Comparison of ENCODE assay signal across 8 cellular contexts in genomic region chr19:13951799-13952153, GRCh38. TPM values are rescaled to one million over a fixed set of nuclear protein-coding genes. Genes with fewer than 3 reads are reported as not detected.
DNase-seq lines count a peak whose midpoint lies in the region; ATAC-seq, FAIRE-seq and TF ChIP-seq lines count a peak whose summit lies in the region.

No MANE protein-coding gene starts in this region.

- no peaks in the 10 kb centered on the region for H3K9me1 ChIP-seq in K562 (ENCODE audit: control insufficient read depth, insufficient read depth, low read length)

- ATAC-seq in K562 = no peak
- ATAC-seq in naive thymus-derived CD4-positive, alpha-beta T cell = no peak
- no peak for ATAC-seq in GM21717 (IDR thresholded peaks at IDR 0.05; ENCODE audit: unreplicated experiment)

- H3K27me3 ChIP-seq in CD4-positive, alpha-beta memory T cell (ENCODE audit: insufficient read depth, low read length) = no peaks in the 10 kb centered on the region
- no peaks in the 10 kb centered on the region for H3K27me3 ChIP-seq in K562 (ENCODE audit: control insufficient read depth in 2 of 2, insufficient read depth in 2 of 2, low read length in 2 of 2)
- no peaks in the 10 kb centered on the region for H3K27me3 ChIP-seq in naive thymus-derived CD4-positive, alpha-beta T cell (ENCODE audit: control insufficient read depth in 2 of 2, insufficient read depth in 2 of 2, low read length in 2 of 2)

- DNase-seq in CD4-positive, alpha-beta memory T cell = no peak
- DNase-seq in HFF-Myc (ENCODE audit: extremely low read depth, low read depth) = no peak
- DNase-seq in K562 (ENCODE audit: extremely low read depth in 1 of 4, low spot score in 3 of 4) = no peak
- DNase-seq in naive thymus-derived CD4-positive, alpha-beta T cell = no peak
- DNase-seq in HCEC 1CT = no peak
- DNase-seq in KG1 (lab: John Stamatoyannopoulos, UW) = no peak
- no peak for DNase-seq in effector CD8-positive, alpha-beta T cell (lab: John Stamatoyannopoulos, UW)

- H3K27ac Mint-ChIP-seq in CD4-positive, alpha-beta memory T cell = peak overlapping the region; percentile 86 to 99 (median 96)
- H3K27ac Mint-ChIP-seq in naive thymus-derived CD4-positive, alpha-beta T cell = peak overlapping the region; percentile 86 to 99 (median 91)

- no peak for TF ChIP-seq RAD21 in K562 (CRISPR knock-in tag; conservative IDR thresholded peaks at IDR 0.05 in 1 of 2, IDR thresholded peaks at IDR 0.05 in 1 of 2)

- peaks cover 12 to 28% (median 17%) of the 10 kb centered on the region in 4 donors for H3K4me1 Mint-ChIP-seq in CD4-positive, alpha-beta memory T cell
- peaks cover 5 to 24% (median 19%) of the 10 kb centered on the region in 7 donors for H3K4me1 Mint-ChIP-seq in naive thymus-derived CD4-positive, alpha-beta T cell

- FAIRE-seq in K562 (lab: Jason Lieb, UNC) = no peak

- intact Hi-C loops in CD4-positive, alpha-beta memory T cell (cut with micrococcal nuclease) = loop anchor here (1.0 to 10.0 kb wide), 7 partner anchors 35 to 140 kb away; partner anchors contain the start of genes BRME1, CC2D1A, MISP3 and RFX1
- intact Hi-C loops in K562 (cut with micrococcal nuclease) = loop anchor here (2.0 to 10.0 kb wide), 2 partner anchors 53 to 83 kb away; partner anchors contain the start of gene IL27RA
- intact Hi-C loops in naive thymus-derived CD4-positive, alpha-beta T cell (cut with micrococcal nuclease) = loop anchor here (1.0 to 5.0 kb wide), 12 partner anchors 35 to 185 kb away; partner anchors contain the start of genes BRME1 (in 2 of the 2), CC2D1A (in 2 of the 2), RFX1 (in 2 of the 2) and ASF1B (in 1 of the 2)

- H3K4me1 ChIP-seq in CD4-positive, alpha-beta memory T cell (ENCODE audit: insufficient read depth, low read length) = peaks cover 22% of the 10 kb centered on the region
- H3K4me1 ChIP-seq in K562 (replicated peaks in 1 of 2; ENCODE audit: control insufficient read depth in 2 of 2, insufficient read depth in 2 of 2, low read length in 2 of 2) = peaks cover 7 to 36% of the 10 kb centered on the region in 2 experiments; a peak in 4 of 5 replicates
- peaks cover 13 to 17% of the 10 kb centered on the region in 2 donors for H3K4me1 ChIP-seq in naive thymus-derived CD4-positive, alpha-beta T cell (ENCODE audit: control insufficient read depth in 2 of 2, insufficient read depth in 2 of 2, low read length in 2 of 2)

- TF ChIP-seq POLR2A in K562 (conservative IDR thresholded peaks at IDR 0.05) = no peak

- peak overlapping the region; percentile 88 to 96 (median 92) for H3K4me3 Mint-ChIP-seq in CD4-positive, alpha-beta memory T cell
- peak overlapping the region; percentile 72 to 99 (median 93) for H3K4me3 Mint-ChIP-seq in naive thymus-derived CD4-positive, alpha-beta T cell

- H3K4me2 ChIP-seq in K562 (ENCODE audit: insufficient read depth, low read length) = peak overlapping the region; percentile 74

- BruUV-seq in K562 (replicated peaks; lab: Mats Ljungman, UMichigan) = no TSS peak

- TF ChIP-seq CTCF in HFF-Myc (IDR thresholded peaks at IDR 0.05; ENCODE audit: low read depth, low read length, missing control alignments) = no peak
- TF ChIP-seq CTCF in K562 (IDR thresholded peaks at IDR 0.05 in 2 of 3, conservative IDR thresholded peaks at IDR 0.05 in 1 of 3; ENCODE audit: insufficient read depth in 2 of 3, low read depth in 1 of 3, low read length in 3 of 3) = no peak

- POLR2A ChIA-PET in CD4-positive, alpha-beta memory T cell (lab: Charles Lee; ENCODE audit: partially characterized antibody) = interaction anchor here (0.9 to 7.2 kb wide), 18 partner anchors 11 to 185 kb away, joined by 3 to 119 read pairs (median 6); partner anchors contain the start of genes ASF1B, IL27RA, RFX1 and RLN3
- POLR2A ChIA-PET in K562 (lab: Yijun Ruan, JAX) = interaction anchor here (0.6 to 3.7 kb wide), 7 partner anchors 11 to 169 kb away, joined by 3 to 12 read pairs (median 3); partner anchors contain the start of gene RFX1
- POLR2A ChIA-PET in naive thymus-derived CD4-positive, alpha-beta T cell (lab: Charles Lee) = interaction anchor here (0.5 to 6.3 kb wide), 13 partner anchors 10 to 474 kb away, joined by 3 to 59 read pairs (median 5); partner anchors contain the start of genes BRME1, CC2D1A, IL27RA and RFX1

- H2AFZ ChIP-seq in K562 (ENCODE audit: low read depth, low read length) = no peak overlapping the region

- H3K36me3 Mint-ChIP-seq in CD4-positive, alpha-beta memory T cell = peaks cover 0 to 28% of the 10 kb centered on the region in 2 donors
- H3K36me3 Mint-ChIP-seq in naive thymus-derived CD4-positive, alpha-beta T cell = peaks cover 0 to 6% (median 0%) of the 10 kb centered on the region in 5 donors

- no peaks in the 10 kb centered on the region for H3K9me3 Mint-ChIP-seq in CD4-positive, alpha-beta memory T cell
- no peaks in the 10 kb centered on the region for H3K9me3 Mint-ChIP-seq in naive thymus-derived CD4-positive, alpha-beta T cell

- in situ Hi-C loops in K562 (cut with MboI) = no loop called here

- peaks cover 23% of the 10 kb centered on the region for H3K79me2 ChIP-seq in K562 (ENCODE audit: control insufficient read depth, insufficient read depth, low read length)

- peak overlapping the region; percentile 43 for H3K4me3 ChIP-seq in CD4-positive, alpha-beta memory T cell (ENCODE audit: low read length in 2 of 2)
- peak overlapping the region; percentile 85 for H3K4me3 ChIP-seq in HFF-Myc (replicated peaks; ENCODE audit: low read depth, low read length)
- peak overlapping the region; percentile 37 for H3K4me3 ChIP-seq in K562
- peak overlapping the region; percentile 40 for H3K4me3 ChIP-seq in naive thymus-derived CD4-positive, alpha-beta T cell (ENCODE audit: low read length)

- H3K9me3 ChIP-seq in CD4-positive, alpha-beta memory T cell (ENCODE audit: control insufficient read depth in 1 of 2, low read length in 2 of 2) = no peaks in the 10 kb centered on the region
- H3K9me3 ChIP-seq in K562 (replicated peaks; ENCODE audit: control insufficient read depth, insufficient read depth, low read depth, low read length) = no peaks in the 10 kb centered on the region
- H3K9me3 ChIP-seq in naive thymus-derived CD4-positive, alpha-beta T cell (ENCODE audit: control insufficient read depth in 2 of 3, low read length in 3 of 3) = no peaks in the 10 kb centered on the region

- CTCF ChIA-PET in CD4-positive, alpha-beta memory T cell (lab: Charles Lee; ENCODE audit: partially characterized antibody) = interaction anchor here (1.2 to 3.7 kb wide), 5 partner anchors 69 to 123 kb away, joined by 3 to 24 read pairs (median 5); partner anchors contain the start of gene IL27RA
- CTCF ChIA-PET in K562 (lab: Yijun Ruan, JAX; ENCODE audit: low intra/inter-chr PET ratio) = no interaction called here
- CTCF ChIA-PET in naive thymus-derived CD4-positive, alpha-beta T cell (lab: Charles Lee) = interaction anchor here (1.1 to 2.8 kb wide), 3 partner anchors 49 to 109 kb away, joined by 4 to 9 read pairs (median 5); no protein-coding TSS in a partner anchor

- peaks cover 21% of the 10 kb centered on the region for H3K36me3 ChIP-seq in CD4-positive, alpha-beta memory T cell (ENCODE audit: insufficient read depth, low read length)
- H3K36me3 ChIP-seq in K562 (ENCODE audit: control insufficient read depth, insufficient read depth, low read length) = peaks cover 32% of the 10 kb centered on the region; the same call in 2 of the 3 replicates
- peaks cover 0 to 30% (median 0%) of the 10 kb centered on the region in 3 experiments for H3K36me3 ChIP-seq in naive thymus-derived CD4-positive, alpha-beta T cell (ENCODE audit: control insufficient read depth in 2 of 3, insufficient read depth in 3 of 3, low read length in 3 of 3)

- 9% methylated on average over 19 of the region's 20 CpGs for WGBS in K562 (ENCODE audit: insufficient coverage, low coverage, missing lambda C conversion rate)

- peak overlapping the region; percentile 80 for H3K27ac ChIP-seq in CD4-positive, alpha-beta memory T cell (ENCODE audit: low read depth, low read length)
- no peak overlapping the region for H3K27ac ChIP-seq in K562 (ENCODE audit: extremely low read depth, low read depth, low read length)
- H3K27ac ChIP-seq in naive thymus-derived CD4-positive, alpha-beta T cell (ENCODE audit: low read depth, low read length) = peak overlapping the region; percentile 90

- H3K27me3 Mint-ChIP-seq in CD4-positive, alpha-beta memory T cell = no peaks in the 10 kb centered on the region
- no peaks in the 10 kb centered on the region for H3K27me3 Mint-ChIP-seq in naive thymus-derived CD4-positive, alpha-beta T cell

- no peak for TF ChIP-seq EP300 in K562 (IDR thresholded peaks at IDR 0.05; ENCODE audit: low read length)

- H4K20me1 ChIP-seq in K562 (replicated peaks; ENCODE audit: control insufficient read depth, insufficient read depth, low read length) = peaks cover 4% of the 10 kb centered on the region; the same call in 1 of the 2 replicates

- no peak overlapping the region for H3K9ac ChIP-seq in K562 (ENCODE audit: insufficient read depth in 1 of 2, low read depth in 2 of 2, low read length in 2 of 2)

RNA-seq across cellular contexts. Expression of gene DCAF15, which starts 0.5 kb away (rescaled TPM):
- total RNA-seq in CD4-positive, alpha-beta memory T cell = 10 to 100 TPM; 92.9 to 96.7 TPM
- 1 to 10 TPM; 4.9 to 7.2 TPM for polyA plus RNA-seq in CD4-positive, alpha-beta memory T cell
- total RNA-seq in K562 (2011; cell fraction: chromatin; rRNA removed; ENCODE audit: low replicate concordance) = 49.6 and 162 TPM in 2 replicates
- 148 and 149 TPM in 2 replicates for total RNA-seq in K562 (2011; cell fraction: nucleolus; rRNA removed)
- 55.0 and 76.5 TPM in 2 replicates for total RNA-seq in K562 (2011; cell fraction: nucleoplasm; rRNA removed)
- total RNA-seq in K562 (2014; rRNA removed) = 37.0 and 39.4 TPM in 2 replicates
- 10.4 and 13.6 TPM in 2 replicates for total RNA-seq in K562 (2014; rRNA removed; fragmentation: Illumina TruSeq; extraction: Trizol)
- 22.5 and 24.0 TPM in 2 replicates for total RNA-seq in K562 (2015; rRNA removed; fragmentation: Illumina TruSeq; extraction: Trizol)
- total RNA-seq in K562 (2021) = 63.2 and 68.5 TPM in 2 replicates
- 27.7 and 46.8 TPM in 2 replicates for polyA plus RNA-seq in K562 (2011; rRNA removed)
- polyA plus RNA-seq in K562 (2011; cell fraction: cytosol; rRNA removed) = 28.8 and 44.6 TPM in 2 replicates
- 228 and 347 TPM in 2 replicates for polyA plus RNA-seq in K562 (2011; cell fraction: nucleus; rRNA removed)
- 50.0 and 68.0 TPM in 2 replicates for polyA plus RNA-seq in K562 (2012)
- 31.0 and 55.5 TPM in 2 replicates for polyA plus RNA-seq in K562 (2014; fragmentation: Illumina TruSeq; extraction: Trizol)
- under 1 TPM; 0.17 to 0.56 TPM for polyA plus RNA-seq in K562 (2014; fragmentation: Nextera tagmentation; extraction: Ambion mirVana)
- 52.5 and 56.2 TPM in 2 replicates for polyA plus RNA-seq in K562 (2014; rRNA removed)
- 14.2 and 17.7 TPM in 2 replicates for polyA minus RNA-seq in K562 (2011; rRNA and poly(A)+ RNA removed)
- polyA minus RNA-seq in K562 (2011; cell fraction: cytosol; rRNA and poly(A)+ RNA removed) = 19.0 and 22.3 TPM in 2 replicates
- 42.0 and 54.3 TPM in 2 replicates for polyA minus RNA-seq in K562 (2011; cell fraction: nucleus; rRNA and poly(A)+ RNA removed)
- 10 to 100 TPM; 68.5 to 92.0 (median 87.2) TPM for total RNA-seq in naive thymus-derived CD4-positive, alpha-beta T cell
- polyA plus RNA-seq in naive thymus-derived CD4-positive, alpha-beta T cell = 1 to 10 TPM; 3.7 to 8.8 TPM

RNA-seq across cellular contexts. Expression of gene PODNL1, which starts 13.6 kb away (rescaled TPM):
- total RNA-seq in CD4-positive, alpha-beta memory T cell = not detected
- not detected for polyA plus RNA-seq in CD4-positive, alpha-beta memory T cell
- 0.14 and 2.1 TPM in 2 replicates for total RNA-seq in K562 (2011; cell fraction: chromatin; rRNA removed; ENCODE audit: low replicate concordance)
- total RNA-seq in K562 (2011; cell fraction: nucleolus; rRNA removed) = 0.53 and 1.2 TPM in 2 replicates
- 0.29 and 2.3 TPM in 2 replicates for total RNA-seq in K562 (2011; cell fraction: nucleoplasm; rRNA removed)
- total RNA-seq in K562 (2014; rRNA removed) = 0.12 TPM in 1 of 2 replicates, not detected in the other
- not detected in 2 replicates for total RNA-seq in K562 (2014; rRNA removed; fragmentation: Illumina TruSeq; extraction: Trizol)
- 0.25 and 0.34 TPM in 2 replicates for total RNA-seq in K562 (2015; rRNA removed; fragmentation: Illumina TruSeq; extraction: Trizol)
- 0.40 and 0.47 TPM in 2 replicates for total RNA-seq in K562 (2021)
- 0.18 and 0.46 TPM in 2 replicates for polyA plus RNA-seq in K562 (2011; rRNA removed)
- 0.55 and 0.91 TPM in 2 replicates for polyA plus RNA-seq in K562 (2011; cell fraction: cytosol; rRNA removed)
- polyA plus RNA-seq in K562 (2011; cell fraction: nucleus; rRNA removed) = 0.18 and 0.60 TPM in 2 replicates
- polyA plus RNA-seq in K562 (2012) = 0.82 and 1.8 TPM in 2 replicates
- 0.22 and 0.42 TPM in 2 replicates for polyA plus RNA-seq in K562 (2014; fragmentation: Illumina TruSeq; extraction: Trizol)
- under 1 TPM in 1 of 2 experiments, not detected in 1; 0.24 TPM for polyA plus RNA-seq in K562 (2014; fragmentation: Nextera tagmentation; extraction: Ambion mirVana)
- 0.21 TPM in 1 of 2 replicates, not detected in the other for polyA plus RNA-seq in K562 (2014; rRNA removed)
- 0.42 TPM in 1 of 2 replicates, not detected in the other for polyA minus RNA-seq in K562 (2011; rRNA and poly(A)+ RNA removed)
- not detected in 2 replicates for polyA minus RNA-seq in K562 (2011; cell fraction: cytosol; rRNA and poly(A)+ RNA removed)
- 0.13 and 0.67 TPM in 2 replicates for polyA minus RNA-seq in K562 (2011; cell fraction: nucleus; rRNA and poly(A)+ RNA removed)
- total RNA-seq in naive thymus-derived CD4-positive, alpha-beta T cell = under 1 TPM in 1 of 5 experiments, not detected in 4; 0.59 TPM
- polyA plus RNA-seq in naive thymus-derived CD4-positive, alpha-beta T cell = under 1 TPM in 1 of 2 donors, not detected in 1; 0.33 TPM

RNA-seq across cellular contexts. Expression of gene CC2D1A, which starts 45.8 kb away (rescaled TPM):
- total RNA-seq in CD4-positive, alpha-beta memory T cell = 10 to 100 TPM; 32.9 to 37.1 TPM
- polyA plus RNA-seq in CD4-positive, alpha-beta memory T cell = 10 to 100 TPM in 1 of 2 donors, 1 to 10 TPM in 1; 3.8 to 13.9 TPM
- total RNA-seq in K562 (2011; cell fraction: chromatin; rRNA removed; ENCODE audit: low replicate concordance) = 61.5 and 146 TPM in 2 replicates
- 72.1 and 79.4 TPM in 2 replicates for total RNA-seq in K562 (2011; cell fraction: nucleolus; rRNA removed)
- 61.5 and 70.7 TPM in 2 replicates for total RNA-seq in K562 (2011; cell fraction: nucleoplasm; rRNA removed)
- total RNA-seq in K562 (2014; rRNA removed) (17.9 and 18.8 TPM in 2 replicates), K562 (2014; rRNA removed; fragmentation: Illumina TruSeq; extraction: Trizol) (5.8 and 7.7 TPM in 2 replicates), K562 (2015; rRNA removed; fragmentation: Illumina TruSeq; extraction: Trizol) (12.0 and 12.9 TPM in 2 replicates), K562 (2021) (28.4 and 31.0 TPM in 2 replicates)
- polyA plus RNA-seq in K562 (2011; rRNA removed) (10.1 and 25.5 TPM in 2 replicates), K562 (2014; fragmentation: Illumina TruSeq; extraction: Trizol) (15.6 and 21.2 TPM in 2 replicates), K562 (2014; fragmentation: Nextera tagmentation; extraction: Ambion mirVana) (under 1 TPM; 0.32 to 0.42 TPM), K562 (2014; rRNA removed) (26.7 and 27.1 TPM in 2 replicates)
- 8.9 and 11.7 TPM in 2 replicates for polyA plus RNA-seq in K562 (2011; cell fraction: cytosol; rRNA removed)
- polyA plus RNA-seq in K562 (2011; cell fraction: nucleus; rRNA removed) = 67.6 and 73.2 TPM in 2 replicates
- 17.9 and 39.2 TPM in 2 replicates for polyA plus RNA-seq in K562 (2012)
- 8.3 and 8.9 TPM in 2 replicates for polyA minus RNA-seq in K562 (2011; rRNA and poly(A)+ RNA removed)
- 9.0 and 11.1 TPM in 2 replicates for polyA minus RNA-seq in K562 (2011; cell fraction: cytosol; rRNA and poly(A)+ RNA removed)
- 15.9 and 19.3 TPM in 2 replicates for polyA minus RNA-seq in K562 (2011; cell fraction: nucleus; rRNA and poly(A)+ RNA removed)
- 10 to 100 TPM; 21.0 to 33.1 (median 29.8) TPM for total RNA-seq in naive thymus-derived CD4-positive, alpha-beta T cell
- polyA plus RNA-seq in naive thymus-derived CD4-positive, alpha-beta T cell = 10 to 100 TPM in 1 of 2 donors, 1 to 10 TPM in 1; 4.1 to 13.3 TPM

RNA-seq across cellular contexts. Expression of gene BRME1, which starts 45.9 kb away (rescaled TPM):
- 1 to 10 TPM; 3.1 to 3.8 TPM for total RNA-seq in CD4-positive, alpha-beta memory T cell
- under 1 TPM; 0.35 to 0.41 TPM for polyA plus RNA-seq in CD4-positive, alpha-beta memory T cell
- total RNA-seq in K562 (2011; cell fraction: chromatin; rRNA removed; ENCODE audit: low replicate concordance) = 4.2 and 15.2 TPM in 2 replicates
- total RNA-seq in K562 (2011; cell fraction: nucleolus; rRNA removed) = 11.3 and 15.2 TPM in 2 replicates
- total RNA-seq in K562 (2011; cell fraction: nucleoplasm; rRNA removed) = 7.3 TPM in 2 replicates
- total RNA-seq in K562 (2014; rRNA removed) = 3.6 and 4.2 TPM in 2 replicates
- 1.9 and 2.4 TPM in 2 replicates for total RNA-seq in K562 (2014; rRNA removed; fragmentation: Illumina TruSeq; extraction: Trizol)
- total RNA-seq in K562 (2015; rRNA removed; fragmentation: Illumina TruSeq; extraction: Trizol) = 4.6 and 6.0 TPM in 2 replicates
- 5.9 and 6.1 TPM in 2 replicates for total RNA-seq in K562 (2021)
- 3.0 and 5.5 TPM in 2 replicates for polyA plus RNA-seq in K562 (2011; rRNA removed)
- 5.1 and 5.3 TPM in 2 replicates for polyA plus RNA-seq in K562 (2011; cell fraction: cytosol; rRNA removed)
- 13.5 and 15.3 TPM in 2 replicates for polyA plus RNA-seq in K562 (2011; cell fraction: nucleus; rRNA removed)
- 4.7 and 8.9 TPM in 2 replicates for polyA plus RNA-seq in K562 (2012)
- polyA plus RNA-seq in K562 (2014; fragmentation: Illumina TruSeq; extraction: Trizol) = 4.6 and 4.8 TPM in 2 replicates
- under 1 TPM; 0.75 to 0.88 TPM for polyA plus RNA-seq in K562 (2014; fragmentation: Nextera tagmentation; extraction: Ambion mirVana)
- polyA plus RNA-seq in K562 (2014; rRNA removed) = 4.5 and 6.0 TPM in 2 replicates
- polyA minus RNA-seq in K562 (2011; rRNA and poly(A)+ RNA removed) = 1.4 and 1.6 TPM in 2 replicates
- polyA minus RNA-seq in K562 (2011; cell fraction: cytosol; rRNA and poly(A)+ RNA removed) = 1.4 and 4.5 TPM in 2 replicates
- 4.6 and 7.6 TPM in 2 replicates for polyA minus RNA-seq in K562 (2011; cell fraction: nucleus; rRNA and poly(A)+ RNA removed)
- 10 to 100 TPM in 1 of 5 experiments, 1 to 10 TPM in 4; 1.8 to 13.7 (median 2.9) TPM for total RNA-seq in naive thymus-derived CD4-positive, alpha-beta T cell
- 1 to 10 TPM in 1 of 2 donors, under 1 TPM in 1; 0.56 to 1.6 TPM for polyA plus RNA-seq in naive thymus-derived CD4-positive, alpha-beta T cell

RNA-seq across cellular contexts. Expression of gene RFX1, which starts 54.3 kb away (rescaled TPM):
- total RNA-seq in CD4-positive, alpha-beta memory T cell = 10 to 100 TPM; 17.4 to 17.8 TPM
- 1 to 10 TPM in 1 of 2 donors, not detected in 1; 2.5 TPM for polyA plus RNA-seq in CD4-positive, alpha-beta memory T cell
- total RNA-seq in K562 (2011; cell fraction: chromatin; rRNA removed; ENCODE audit: low replicate concordance) = 5.5 and 14.4 TPM in 2 replicates
- total RNA-seq in K562 (2011; cell fraction: nucleolus; rRNA removed) = 12.2 and 13.2 TPM in 2 replicates
- 7.8 and 8.1 TPM in 2 replicates for total RNA-seq in K562 (2011; cell fraction: nucleoplasm; rRNA removed)
- total RNA-seq in K562 (2014; rRNA removed) (3.1 and 4.0 TPM in 2 replicates), K562 (2014; rRNA removed; fragmentation: Illumina TruSeq; extraction: Trizol) (0.22 and 0.40 TPM in 2 replicates), K562 (2015; rRNA removed; fragmentation: Illumina TruSeq; extraction: Trizol) (1.2 and 1.4 TPM in 2 replicates), K562 (2021) (17.9 and 19.3 TPM in 2 replicates)
- polyA plus RNA-seq in K562 (2011; rRNA removed) (0.95 and 1.4 TPM in 2 replicates), K562 (2014; fragmentation: Illumina TruSeq; extraction: Trizol) (1.7 and 4.7 TPM in 2 replicates), K562 (2014; fragmentation: Nextera tagmentation; extraction: Ambion mirVana) (under 1 TPM; 0.14 to 0.25 TPM), K562 (2014; rRNA removed) (3.8 and 4.8 TPM in 2 replicates)
- polyA plus RNA-seq in K562 (2011; cell fraction: cytosol; rRNA removed) = 0.60 and 1.4 TPM in 2 replicates
- polyA plus RNA-seq in K562 (2011; cell fraction: nucleus; rRNA removed) = 5.3 and 11.1 TPM in 2 replicates
- 9.7 and 10.4 TPM in 2 replicates for polyA plus RNA-seq in K562 (2012)
- polyA minus RNA-seq in K562 (2011; rRNA and poly(A)+ RNA removed) = 0.35 and 0.36 TPM in 2 replicates
- 5.1 and 12.7 TPM in 2 replicates for polyA minus RNA-seq in K562 (2011; cell fraction: cytosol; rRNA and poly(A)+ RNA removed)
- 4.2 and 5.9 TPM in 2 replicates for polyA minus RNA-seq in K562 (2011; cell fraction: nucleus; rRNA and poly(A)+ RNA removed)
- 10 to 100 TPM; 15.7 to 23.5 (median 20.5) TPM for total RNA-seq in naive thymus-derived CD4-positive, alpha-beta T cell
- 1 to 10 TPM; 1.0 TPM for polyA plus RNA-seq in naive thymus-derived CD4-positive, alpha-beta T cell
